Comparison of ENCODE assay signal across 1 cellular context in the genomic region with DNA sequence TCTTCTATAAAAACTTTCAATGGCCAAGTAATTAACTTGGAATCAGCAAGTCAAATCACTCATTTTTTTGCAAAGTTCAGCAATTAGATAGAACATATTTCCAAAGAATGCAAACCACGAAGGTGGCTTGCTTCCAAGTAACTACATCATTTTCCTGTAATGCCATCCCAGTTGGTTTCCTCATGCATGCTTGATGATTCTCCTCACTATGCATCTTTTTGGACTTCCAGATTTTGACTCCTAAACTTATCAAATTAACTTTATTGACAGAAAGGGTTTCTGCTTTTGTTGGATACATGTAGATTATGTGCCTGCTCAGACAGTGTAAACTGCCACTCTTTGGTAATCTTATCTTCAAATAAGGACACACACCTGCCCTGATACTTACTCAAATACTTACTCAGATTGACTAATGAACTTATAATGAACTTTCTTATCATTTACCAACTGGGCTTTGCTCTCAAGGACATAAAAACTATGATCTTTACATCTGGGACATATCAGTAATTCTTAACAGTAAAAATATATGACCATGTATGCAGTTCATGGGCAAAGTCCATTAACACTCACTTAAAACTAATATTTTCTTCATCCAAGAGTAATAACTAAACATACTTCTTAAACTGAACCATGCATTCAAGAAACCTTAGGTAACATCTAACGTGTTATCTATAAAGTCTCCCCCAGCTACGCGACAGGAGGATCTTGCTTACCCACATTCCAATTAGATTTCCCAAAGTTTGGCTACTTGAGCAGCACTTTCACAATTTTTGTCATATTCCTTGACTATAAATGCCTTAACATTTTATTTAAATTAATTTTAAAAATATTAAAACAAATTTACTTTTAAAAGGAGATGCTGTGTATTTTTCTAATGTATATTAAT.
A peak's percentile ranks its signal among the peaks of the same experiment; 100 is the strongest.
TF ChIP-seq lines count a peak whose summit lies in the region.

No MANE protein-coding gene starts in this region.

TF ChIP-seq in IMR-90, 13 proteins besides CTCF, POLR2A, EP300 and RAD21:
- TF ChIP-seq, protein P1, sequence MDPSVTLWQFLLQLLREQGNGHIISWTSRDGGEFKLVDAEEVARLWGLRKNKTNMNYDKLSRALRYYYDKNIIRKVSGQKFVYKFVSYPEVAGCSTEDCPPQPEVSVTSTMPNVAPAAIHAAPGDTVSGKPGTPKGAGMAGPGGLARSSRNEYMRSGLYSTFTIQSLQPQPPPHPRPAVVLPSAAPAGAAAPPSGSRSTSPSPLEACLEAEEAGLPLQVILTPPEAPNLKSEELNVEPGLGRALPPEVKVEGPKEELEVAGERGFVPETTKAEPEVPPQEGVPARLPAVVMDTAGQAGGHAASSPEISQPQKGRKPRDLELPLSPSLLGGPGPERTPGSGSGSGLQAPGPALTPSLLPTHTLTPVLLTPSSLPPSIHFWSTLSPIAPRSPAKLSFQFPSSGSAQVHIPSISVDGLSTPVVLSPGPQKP (IDR thresholded peaks at IDR 0.05; ENCODE audit: borderline replicate concordance, low read depth, low read length): no peak
- TF ChIP-seq MXI1 (IDR thresholded peaks at IDR 0.05; ENCODE audit: borderline replicate concordance, low read depth, low read length): no peak
- TF ChIP-seq MAFK (IDR thresholded peaks at IDR 0.05; ENCODE audit: low read depth, low read length): 0 out of 2 replicates have a peak, but pooled peaks have one; percentile 39
- peak; percentile 90 for TF ChIP-seq CEBPB (IDR thresholded peaks at IDR 0.05; ENCODE audit: low read depth, low read length)
